In genomic region chr2:71716697-71717624, GRCh38 we compare ENCODE assay signal across 10 cellular contexts.
DNase-seq lines count a peak whose midpoint lies in the region; ATAC-seq and TF ChIP-seq lines count a peak whose summit lies in the region.
"Had no signal": no experiment of that assay in that cellular context is flagged by ENCODE, and none has a peak within 500 bp of the region (broad histone marks: within the 10 kb centered on the region; RNA-seq: fewer than 3 reads in every experiment).

No MANE protein-coding gene starts in this region.

- H3K36me3 ChIP-seq in Peyer's patch = no peaks in the 10 kb centered on the region

- no peaks in the 10 kb centered on the region for H3K27me3 Mint-ChIP-seq in activated T-cell treated with anti-CD3 and anti-CD28 coated beads, Interleukin-2, amount 50 U/mL, for 4 hours (ENCODE audit: low read depth)
- H3K27me3 Mint-ChIP-seq: activated naive CD8-positive, alpha-beta T cell had no signal

- peaks cover 0 to 16% (median 0%) of the 10 kb centered on the region in 4 donors for H3K4me1 ChIP-seq in Peyer's patch

- peak overlapping the region in 2 of 4 donors; percentile 47 to 52 for H3K27ac ChIP-seq in Peyer's patch

- peak; percentile 26 for DNase-seq in AG04449 (ENCODE audit: low read depth, low spot score)
- peak; percentile 29 to 74 (median 60) for DNase-seq in Peyer's patch
- peak; percentile 35 for DNase-seq in mucosa of gallbladder (ENCODE audit: low spot score)
- no peak for DNase-seq in NOMO-1 (lab: John Stamatoyannopoulos, UW; ENCODE audit: unreplicated experiment in 2 of 2)
- DNase-seq in NCI-H2227 (lab: John Stamatoyannopoulos, UW; ENCODE audit: unreplicated experiment) = no peak
- DNase-seq in activated T-cell treated with anti-CD3 and anti-CD28 coated beads, Interleukin-2, amount 50 U/mL, for 4 hours = no peak
- DNase-seq in NCI-H524 treated with DMSO at 0.1 percent for 48 hours (lab: John Stamatoyannopoulos, UW) = no peak
- DNase-seq: NCI-H1930 had no signal

- CTCF ChIA-PET in AG04449 (lab: Yijun Ruan, JAX) = interaction anchor here (1.5 kb wide), 1 partner anchor 19 kb away, joined by 3 read pairs; no protein-coding TSS in a partner anchor

- H3K9me3 ChIP-seq in Peyer's patch = no peaks in the 10 kb centered on the region

- peaks cover under 1% of the 10 kb centered on the region for H3K9me3 Mint-ChIP-seq in activated T-cell treated with anti-CD3 and anti-CD28 coated beads, Interleukin-2, amount 50 U/mL, for 4 hours

- H3K4me3 ChIP-seq in AG04449 (ENCODE audit: low read depth, low read length) (no peak overlapping the region), Peyer's patch (no peak overlapping the region)

- no peak overlapping the region for H3K4me3 Mint-ChIP-seq in activated T-cell treated with anti-CD3 and anti-CD28 coated beads, Interleukin-2, amount 50 U/mL, for 4 hours
- H3K4me3 Mint-ChIP-seq: activated naive CD8-positive, alpha-beta T cell had no signal

- POLR2A ChIA-PET in AG04449 (lab: Yijun Ruan, JAX) = no interaction called here

- TF ChIP-seq CTCF in AG04449 (IDR thresholded peaks at IDR 0.05; ENCODE audit: insufficient read depth, low read length, missing control alignments) = no peak
- TF ChIP-seq CTCF in Peyer's patch (IDR thresholded peaks at IDR 0.05) = no peak

- peak; percentile 38 for ATAC-seq in esophagus mucosa
- no peak for ATAC-seq in activated T-cell treated with anti-CD3 and anti-CD28 coated beads, Interleukin-2, amount 50 U/mL, for 4 hours

- no peaks in the 10 kb centered on the region for H3K27me3 ChIP-seq in Peyer's patch

- H3K36me3 Mint-ChIP-seq in activated T-cell treated with anti-CD3 and anti-CD28 coated beads, Interleukin-2, amount 50 U/mL, for 4 hours (ENCODE audit: insufficient read depth) = no peaks in the 10 kb centered on the region
- H3K36me3 Mint-ChIP-seq: activated naive CD8-positive, alpha-beta T cell had no signal

- no peaks in the 10 kb centered on the region for H3K4me1 Mint-ChIP-seq in activated T-cell treated with anti-CD3 and anti-CD28 coated beads, Interleukin-2, amount 50 U/mL, for 4 hours (ENCODE audit: low read depth)

- TF ChIP-seq POLR2A in Peyer's patch (IDR thresholded peaks at IDR 0.05) = no peak

Comparison
In these comparisons a context has a peak if more than half of its experiments do, and no peak if none do; other contexts are left out.
1. DNase-seq: peak in AG04449 (single experiment), Peyer's patch (3 of 3) and mucosa of gallbladder (single experiment); none in NOMO-1 (0 of 2), NCI-H2227 (single experiment), activated T-cell treated with anti-CD3 and anti-CD28 coated beads, Interleukin-2, amount 50 U/mL, for 4 hours (single experiment) and NCI-H524 treated with DMSO at 0.1 percent for 48 hours (single experiment).